Comparison of ENCODE assay signal across 1 cellular context in the genomic region with DNA sequence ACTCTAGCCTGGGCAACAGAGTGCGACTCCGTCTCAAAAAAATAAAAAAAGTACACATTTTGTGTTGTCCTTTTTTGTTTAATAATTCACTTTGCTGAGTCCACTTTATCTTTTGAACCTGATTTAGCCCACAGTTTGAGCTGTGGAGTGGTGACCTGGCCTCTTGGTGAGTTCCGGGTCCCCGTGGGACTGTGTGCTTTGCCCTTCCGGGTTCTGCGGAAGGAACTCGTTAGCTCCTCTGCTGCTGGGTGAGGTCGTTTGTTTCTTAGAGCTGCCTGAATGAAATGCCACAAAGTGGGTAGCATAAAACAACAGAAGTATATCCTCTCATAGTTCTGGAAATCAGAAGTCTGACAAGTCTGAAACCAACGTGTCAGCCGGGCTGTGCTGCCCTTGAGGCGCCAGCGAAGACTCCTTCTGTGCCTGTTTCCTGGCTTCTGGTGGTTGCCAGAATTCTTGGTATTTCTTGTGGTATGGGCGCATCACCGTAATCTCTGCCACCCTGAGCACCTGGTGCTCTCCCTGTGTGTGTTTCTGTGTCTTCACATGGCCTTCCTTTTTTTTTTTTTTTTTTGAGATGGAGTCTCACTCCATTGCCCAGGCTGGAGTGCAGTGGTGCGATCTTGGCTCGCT.
TF ChIP-seq lines count a peak whose summit lies in the region.

No MANE protein-coding gene starts in this region.

TF ChIP-seq in HepG2, 621 proteins besides CTCF, POLR2A, EP300 and RAD21 (continued from another document):
- TF ChIP-seq MAZ (IDR thresholded peaks at IDR 0.05; ENCODE audit: borderline replicate concordance, low read depth, low read length) (no peak), MAZ (CRISPR knock-in tag; IDR thresholded peaks at IDR 0.05; ENCODE audit: low read depth) (no peak), ZEB1 (IDR thresholded peaks at IDR 0.05; ENCODE audit: insufficient replicate concordance, low read depth) (no peak), MBNL3 (CRISPR knock-in tag; conservative IDR thresholded peaks at IDR 0.05) (no peak), GABPA (IDR thresholded peaks at IDR 0.05; ENCODE audit: low read depth, low read length) (peak; percentile 28), GABPA (CRISPR knock-in tag; IDR thresholded peaks at IDR 0.05; ENCODE audit: low read depth) (no peak; the same call in 1 of the 2 replicates)
